Comparison of ENCODE assay signal across 8 cellular contexts in the genomic region with DNA sequence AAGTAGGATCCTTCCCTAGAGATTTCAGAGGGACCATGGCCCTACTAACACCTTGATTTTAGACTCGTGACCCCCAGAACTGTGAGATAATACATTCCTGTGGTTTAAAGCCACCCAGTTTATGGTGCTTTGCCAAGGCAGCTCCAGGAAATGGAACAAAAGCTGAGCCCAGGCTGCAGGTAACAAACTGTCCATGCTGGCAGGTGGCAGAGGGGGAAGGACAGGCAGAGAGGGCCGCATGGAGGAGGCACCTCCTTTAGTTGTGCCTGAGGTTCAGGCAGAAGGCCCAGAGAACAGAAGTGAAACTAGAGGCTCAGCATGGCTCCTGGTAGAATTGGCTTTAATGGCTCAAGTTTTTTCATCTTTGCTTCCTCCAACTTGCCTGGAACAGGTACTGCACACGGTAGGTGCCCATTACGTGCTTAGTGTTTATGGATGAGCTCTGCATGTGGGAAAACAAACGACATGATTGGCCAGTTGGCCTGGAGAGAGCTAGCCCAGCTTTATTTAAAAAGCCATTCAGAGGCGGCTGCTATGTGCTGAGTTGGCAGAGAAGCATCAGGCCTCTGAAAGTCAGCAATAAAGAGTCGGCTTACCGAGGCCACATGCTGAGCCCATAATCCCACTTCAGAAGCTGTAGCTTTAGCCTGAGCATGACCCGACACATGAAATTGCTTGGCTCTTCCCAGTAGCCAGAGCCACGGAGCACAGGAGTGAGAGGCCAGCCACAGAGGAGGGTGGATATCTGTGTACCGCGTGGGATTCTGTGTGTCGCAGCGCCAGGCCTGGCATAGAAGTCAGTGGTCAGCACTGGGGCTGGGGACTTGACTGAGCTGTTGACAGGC. TPM values are rescaled to one million over a fixed set of nuclear protein-coding genes. Genes with fewer than 3 reads are reported as not detected.
DNase-seq lines count a peak whose midpoint lies in the region; ATAC-seq and TF ChIP-seq lines count a peak whose summit lies in the region.

No MANE protein-coding gene starts in this region.

- no peaks in the 10 kb centered on the region for H3K4me1 ChIP-seq in colonic mucosa
- peaks cover 65 to 96% of the 10 kb centered on the region in 2 donors for H3K4me1 ChIP-seq in muscle layer of duodenum (ENCODE audit: control insufficient read depth in 1 of 2, insufficient read depth in 2 of 2, low read length in 2 of 2)

- TSS peak; percentile 89 for BruUV-seq in Calu3 (replicated peaks; lab: Mats Ljungman, UMichigan)

- H3K27ac ChIP-seq in colonic mucosa, result peak overlapping the region; percentile 1
- H3K27ac ChIP-seq in muscle layer of duodenum (ENCODE audit: low read length), result peak overlapping the region; percentile 96

- H3K9ac ChIP-seq in colonic mucosa (ENCODE audit: low read depth in 2 of 2, low read length in 2 of 2), result peak overlapping the region; percentile 26 to 42

- TF ChIP-seq CTCF in Calu3 (IDR thresholded peaks at IDR 0.05; ENCODE audit: unreplicated experiment), result no peak
- TF ChIP-seq CTCF in colonic mucosa (IDR thresholded peaks at IDR 0.05), result no peak

- H3K9me3 Mint-ChIP-seq in Calu3 (ENCODE audit: low read depth, unreplicated experiment), result no peaks in the 10 kb centered on the region
- H3K9me3 Mint-ChIP-seq in activated CD8-positive, alpha-beta memory T cell treated with anti-CD3 and anti-CD28 coated beads, Interleukin-2, amount 10 ng/mL, durations not matched to agents 7 days and 5 days (ENCODE audit: low read depth), result no peaks in the 10 kb centered on the region
- H3K9me3 Mint-ChIP-seq in T-helper 2 cell treated with Interferon-gamma antibody and Interleukin-4, amounts not matched to agents 5 μg/mL and 100 μg/mL, for 36 hours, result no peaks in the 10 kb centered on the region

- H3K36me3 Mint-ChIP-seq in Calu3 (ENCODE audit: insufficient read depth, unreplicated experiment), result peaks cover 24% of the 10 kb centered on the region
- H3K36me3 Mint-ChIP-seq in activated CD8-positive, alpha-beta memory T cell treated with anti-CD3 and anti-CD28 coated beads, Interleukin-2, amount 10 ng/mL, durations not matched to agents 7 days and 5 days, result no peaks in the 10 kb centered on the region
- no peaks in the 10 kb centered on the region for H3K36me3 Mint-ChIP-seq in T-helper 2 cell treated with Interferon-gamma antibody and Interleukin-4, amounts not matched to agents 5 μg/mL and 100 μg/mL, for 36 hours (ENCODE audit: low read depth)

- no peaks in the 10 kb centered on the region for H3K36me3 ChIP-seq in colonic mucosa
- H3K36me3 ChIP-seq in muscle layer of duodenum (ENCODE audit: control insufficient read depth in 1 of 2, insufficient read depth in 2 of 2, low read length in 2 of 2), result no peaks in the 10 kb centered on the region

- intact Hi-C loops in Calu3 (cut with micrococcal nuclease; ENCODE audit: unreplicated experiment) (loop anchor here (1.0 kb wide), 1 partner anchor 21 kb away; no protein-coding TSS in a partner anchor), colonic mucosa (cut with DNase I) (no loop called here)

- no peaks in the 10 kb centered on the region for H3K27me3 Mint-ChIP-seq in Calu3 (ENCODE audit: unreplicated experiment)
- no peaks in the 10 kb centered on the region for H3K27me3 Mint-ChIP-seq in activated CD8-positive, alpha-beta memory T cell treated with anti-CD3 and anti-CD28 coated beads, Interleukin-2, amount 10 ng/mL, durations not matched to agents 7 days and 5 days
- no peaks in the 10 kb centered on the region for H3K27me3 Mint-ChIP-seq in T-helper 2 cell treated with Interferon-gamma antibody and Interleukin-4, amounts not matched to agents 5 μg/mL and 100 μg/mL, for 36 hours (ENCODE audit: low read depth)

- H3K27me3 ChIP-seq in colonic mucosa (no peaks in the 10 kb centered on the region), muscle layer of duodenum (ENCODE audit: low read depth, low read length) (no peaks in the 10 kb centered on the region)

- H3K4me3 ChIP-seq in colonic mucosa, result no peak overlapping the region
- no peak overlapping the region for H3K4me3 ChIP-seq in muscle layer of duodenum (ENCODE audit: low read depth in 1 of 2, low read length in 2 of 2)

- DNase-seq in Calu3 (peak; percentile 64), NCI-H2107 (lab: John Stamatoyannopoulos, UW) (peak; percentile 56), colonic mucosa (no peak)
- no peak for DNase-seq in activated CD8-positive, alpha-beta memory T cell treated with anti-CD3 and anti-CD28 coated beads, Interleukin-2, amount 10 ng/mL, durations not matched to agents 7 days and 5 days
- DNase-seq in activated T-cell treated with anti-CD3 and anti-CD28 coated beads, Interleukin-2, amount 50 U/mL, for 1 hour, result no peak
- DNase-seq in T-helper 2 cell treated with Interferon-gamma antibody and Interleukin-4, amounts not matched to agents 5 μg/mL and 100 μg/mL, for 36 hours (ENCODE audit: low spot score), result no peak

- CTCF ChIA-PET in Calu3 (lab: Charles Lee), result interaction anchor here (0.5 to 1.9 kb wide), 3 partner anchors 10 to 675 kb away, joined by 3 to 5 read pairs (median 4); no protein-coding TSS in a partner anchor
- CTCF ChIA-PET in activated CD8-positive, alpha-beta memory T cell treated with anti-CD3 and anti-CD28 coated beads, Interleukin-2, amount 10 ng/mL, durations not matched to agents 7 days and 5 days (lab: Charles Lee), result interaction anchor here (2.1 kb wide), 1 partner anchor 37 kb away, joined by 5 read pairs; a partner anchor contains a TSS

- no peak overlapping the region for H3K4me3 Mint-ChIP-seq in Calu3 (ENCODE audit: low read depth, unreplicated experiment)
- no peak overlapping the region for H3K4me3 Mint-ChIP-seq in activated CD8-positive, alpha-beta memory T cell treated with anti-CD3 and anti-CD28 coated beads, Interleukin-2, amount 10 ng/mL, durations not matched to agents 7 days and 5 days
- no peak overlapping the region for H3K4me3 Mint-ChIP-seq in T-helper 2 cell treated with Interferon-gamma antibody and Interleukin-4, amounts not matched to agents 5 μg/mL and 100 μg/mL, for 36 hours

- no peaks in the 10 kb centered on the region for H3K9me3 ChIP-seq in colonic mucosa
- no peaks in the 10 kb centered on the region for H3K9me3 ChIP-seq in muscle layer of duodenum (ENCODE audit: control insufficient read depth in 1 of 2, low read length in 2 of 2)

- peaks cover 54% of the 10 kb centered on the region for H3K4me1 Mint-ChIP-seq in Calu3 (ENCODE audit: low read depth, unreplicated experiment)
- peaks cover 2% of the 10 kb centered on the region for H3K4me1 Mint-ChIP-seq in activated CD8-positive, alpha-beta memory T cell treated with anti-CD3 and anti-CD28 coated beads, Interleukin-2, amount 10 ng/mL, durations not matched to agents 7 days and 5 days
- H3K4me1 Mint-ChIP-seq in T-helper 2 cell treated with Interferon-gamma antibody and Interleukin-4, amounts not matched to agents 5 μg/mL and 100 μg/mL, for 36 hours (ENCODE audit: low read depth), result no peaks in the 10 kb centered on the region

- ATAC-seq in HG02970 (IDR thresholded peaks at IDR 0.05; ENCODE audit: low FRiP score, unreplicated experiment), result no peak
- ATAC-seq in activated CD8-positive, alpha-beta memory T cell treated with anti-CD3 and anti-CD28 coated beads, Interleukin-2, amount 10 ng/mL, durations not matched to agents 7 days and 5 days, result no peak

- H3K27ac Mint-ChIP-seq in Calu3 (ENCODE audit: unreplicated experiment), result peak overlapping the region; percentile 64
- H3K27ac Mint-ChIP-seq in activated CD8-positive, alpha-beta memory T cell treated with anti-CD3 and anti-CD28 coated beads, Interleukin-2, amount 10 ng/mL, durations not matched to agents 7 days and 5 days, result no peak overlapping the region
- no peak overlapping the region for H3K27ac Mint-ChIP-seq in T-helper 2 cell treated with Interferon-gamma antibody and Interleukin-4, amounts not matched to agents 5 μg/mL and 100 μg/mL, for 36 hours

RNA-seq across cellular contexts. Expression of a gene that starts 36.5 kb away (rescaled TPM):
- 26.4 and 28.5 TPM in 2 replicates for total RNA-seq in Calu3 (2022)
- total RNA-seq in colonic mucosa, result 10 to 100 TPM; 21.2 to 21.5 TPM
- 10 to 100 TPM; 12.8 to 12.9 TPM for total RNA-seq in activated CD8-positive, alpha-beta memory T cell treated with anti-CD3 and anti-CD28 coated beads, Interleukin-2, amount 10 ng/mL, durations not matched to agents 7 days and 5 days

RNA-seq across cellular contexts. Expression of a gene that starts 52.5 kb away (rescaled TPM):
- total RNA-seq in Calu3 (2022) (not detected in 2 replicates), colonic mucosa (under 1 TPM; 0.05 to 0.11 TPM)
- not detected for total RNA-seq in activated CD8-positive, alpha-beta memory T cell treated with anti-CD3 and anti-CD28 coated beads, Interleukin-2, amount 10 ng/mL, durations not matched to agents 7 days and 5 days

Comparison
In these comparisons a context has a peak if more than half of its experiments do, and no peak if none do; other contexts are left out.
1. DNase-seq: peak in Calu3 (single experiment) and NCI-H2107 (single experiment); none in colonic mucosa (single experiment), activated CD8-positive, alpha-beta memory T cell treated with anti-CD3 and anti-CD28 coated beads, Interleukin-2, amount 10 ng/mL, durations not matched to agents 7 days and 5 days (single experiment), activated T-cell treated with anti-CD3 and anti-CD28 coated beads, Interleukin-2, amount 50 U/mL, for 1 hour (single experiment) and T-helper 2 cell treated with Interferon-gamma antibody and Interleukin-4, amounts not matched to agents 5 μg/mL and 100 μg/mL, for 36 hours (single experiment).